ENCODE assay signal across 9 cellular contexts in genomic region chr10:21535494-21535818, GRCh38. TPM values are rescaled to one million over a fixed set of nuclear protein-coding genes. Genes with fewer than 3 reads are reported as not detected.
A peak's percentile ranks its signal among the peaks of the same experiment; 100 is the strongest.
DNase-seq lines count a peak whose midpoint lies in the region; TF ChIP-seq lines count a peak whose summit lies in the region.
"Had no signal": no experiment of that assay in that cellular context is flagged by ENCODE, and none has a peak within 500 bp of the region (broad histone marks: within the 10 kb centered on the region; RNA-seq: fewer than 3 reads in every experiment).

No MANE protein-coding gene starts in this region.

- peaks cover 4% of the 10 kb centered on the region for H3K27me3 Mint-ChIP-seq in brain

- no peaks in the 10 kb centered on the region for H3K9me3 Mint-ChIP-seq in brain

- peak overlapping the region; percentile 91 for H3K9ac ChIP-seq in mesendoderm (ENCODE audit: low read length)

- H3K4me3 ChIP-seq in left ventricle myocardium inferior (peak overlapping the region; percentile 81), mesendoderm (ENCODE audit: low read length) (peak overlapping the region; percentile 66), vagina (peak overlapping the region; percentile 96 to 97)

- H3K36me3 ChIP-seq in left ventricle myocardium inferior (peaks cover 33% of the 10 kb centered on the region), mesendoderm (ENCODE audit: control insufficient read depth, insufficient read depth, low read length) (no peaks in the 10 kb centered on the region), vagina (peaks cover 0 to 32% of the 10 kb centered on the region in 2 donors)

- H3K27ac Mint-ChIP-seq in brain, result peak overlapping the region; percentile 79 to 95 (median 81)

- DNase-seq in left ventricle myocardium inferior (no peak), cardiac septum (ENCODE audit: low spot score) (no peak), mesendoderm (no peak), vagina (ENCODE audit: extremely low spot score in 2 of 2) (no peak), kidney glomerular epithelial cell (lab: John Stamatoyannopoulos, UW) (no peak)
- no peak for DNase-seq in stimulated activated CD4-positive, alpha-beta T cell treated with anti-CD3 and anti-CD28 coated beads, Interleukin-15, amount 100 ng/mL, for 24 hours
- no peak for DNase-seq in stimulated activated CD4-positive, alpha-beta T cell treated with anti-CD3 and anti-CD28 coated beads, Interleukin-2, amount 100 ng/mL, for 48 hours
- DNase-seq: NCI-H446 treated with DMSO at 0.1 percent for 48 hours had no signal

- peak overlapping the region; percentile 91 for H3K56ac ChIP-seq in mesendoderm (ENCODE audit: low read length)

- peaks cover 35% of the 10 kb centered on the region for H3K36me3 Mint-ChIP-seq in brain

- H3K27me3 ChIP-seq in left ventricle myocardium inferior (ENCODE audit: low read depth) (no peaks in the 10 kb centered on the region), mesendoderm (ENCODE audit: insufficient read depth, low read length, poor library complexity) (no peaks in the 10 kb centered on the region), vagina (no peaks in the 10 kb centered on the region)

- H3K23ac ChIP-seq in mesendoderm (ENCODE audit: low read length), result peak overlapping the region; percentile 15

- TF ChIP-seq CTCF in left ventricle myocardium inferior (IDR thresholded peaks at IDR 0.05; ENCODE audit: borderline replicate concordance) (no peak), brain (conservative IDR thresholded peaks at IDR 0.05) (no peak), vagina (IDR thresholded peaks at IDR 0.05) (no peak)

- H3K79me2 ChIP-seq in mesendoderm (ENCODE audit: control insufficient read depth, insufficient read depth, low read length), result peaks cover 26% of the 10 kb centered on the region

- no CpG with 5 or more reads among the region's 7 CpGs for whole genome bisulfite sequencing in mesendoderm (ENCODE audit: extremely low coverage, insufficient coverage, low lambda C conversion rate)

- peaks cover 40% of the 10 kb centered on the region for H3K4me1 Mint-ChIP-seq in brain

- no peak for TF ChIP-seq POLR2A in vagina (IDR thresholded peaks at IDR 0.05)

- H3K9me3 ChIP-seq in left ventricle myocardium inferior (replicated peaks) (no peaks in the 10 kb centered on the region), vagina (no peaks in the 10 kb centered on the region)

- H4K8ac ChIP-seq in mesendoderm (ENCODE audit: low read depth, low read length), result no peak overlapping the region

- H3K4me3 Mint-ChIP-seq in brain, result peak overlapping the region; percentile 83 to 96 (median 87)

- H2BK120ac ChIP-seq in mesendoderm (ENCODE audit: low read depth, low read length), result peak overlapping the region; percentile 99

- H3K4me1 ChIP-seq in left ventricle myocardium inferior, result peaks cover 34% of the 10 kb centered on the region
- H3K4me1 ChIP-seq in mesendoderm (ENCODE audit: control insufficient read depth, low read depth, low read length), result peaks cover 5% of the 10 kb centered on the region
- peaks cover 38% of the 10 kb centered on the region for H3K4me1 ChIP-seq in vagina

- no peak overlapping the region for H2AK5ac ChIP-seq in mesendoderm (ENCODE audit: low read length)

- H3K79me1 ChIP-seq in mesendoderm (ENCODE audit: low read length), result peaks cover 2% of the 10 kb centered on the region

- H2BK15ac ChIP-seq in mesendoderm (replicated peaks; ENCODE audit: low read depth), result peak overlapping the region; percentile 3

- no peak overlapping the region for H4K5ac ChIP-seq in mesendoderm (ENCODE audit: low read length)

- intact Hi-C loops in left ventricle myocardium inferior (cut with micrococcal nuclease) (no loop called here), cardiac septum (cut with DNase I) (loop anchor here (2.0 to 10.0 kb wide), 3 partner anchors 41 to 419 kb away; no protein-coding TSS in a partner anchor), vagina (cut with DNase I) (loop anchor here (2.0 to 10.0 kb wide), 2 partner anchors 39 to 1559 kb away; partner anchors contain the start of gene MSRB2)

- no peak overlapping the region for H2BK5ac ChIP-seq in mesendoderm (ENCODE audit: low read length)

- H3K4me2 ChIP-seq in mesendoderm (ENCODE audit: low read length), result peak overlapping the region; percentile 69

- H3K27ac ChIP-seq in left ventricle myocardium inferior (replicated peaks) (peak overlapping the region; percentile 99), mesendoderm (ENCODE audit: low read depth, low read length) (peak overlapping the region; percentile 93), vagina (peak overlapping the region; percentile 96)

- peak overlapping the region; percentile 88 for H3K4ac ChIP-seq in mesendoderm (ENCODE audit: low read depth, low read length)

- peak overlapping the region; percentile 99 for H3K18ac ChIP-seq in mesendoderm (ENCODE audit: low read length)

RNA-seq across cellular contexts. Expression of gene MLLT10, which starts 1.4 kb away (rescaled TPM):
- total RNA-seq in left ventricle myocardium inferior (18.7 TPM), cardiac septum (32.5 TPM), vagina (53.3 TPM)
- polyA plus RNA-seq in brain (ENCODE audit: insufficient read depth, low read depth, low replicate concordance), result 17.4 TPM
- polyA plus RNA-seq in mesendoderm (2013, experiment 1 of 2), result 37.4 TPM
- 40.3 TPM for polyA plus RNA-seq in mesendoderm (2013, experiment 2 of 2)

RNA-seq across cellular contexts. Expression of gene SKIDA1, which starts 10.0 kb away (rescaled TPM):
- total RNA-seq in left ventricle myocardium inferior (2.7 TPM), cardiac septum (1.8 TPM), vagina (2.7 TPM)
- polyA plus RNA-seq in brain (ENCODE audit: insufficient read depth, low read depth, low replicate concordance), result 0.46 TPM
- 1.6 TPM for polyA plus RNA-seq in mesendoderm (2013, experiment 1 of 2)
- 1.7 TPM for polyA plus RNA-seq in mesendoderm (2013, experiment 2 of 2)
